Comparison of ENCODE assay signal across 17 cellular contexts in the genomic region with DNA sequence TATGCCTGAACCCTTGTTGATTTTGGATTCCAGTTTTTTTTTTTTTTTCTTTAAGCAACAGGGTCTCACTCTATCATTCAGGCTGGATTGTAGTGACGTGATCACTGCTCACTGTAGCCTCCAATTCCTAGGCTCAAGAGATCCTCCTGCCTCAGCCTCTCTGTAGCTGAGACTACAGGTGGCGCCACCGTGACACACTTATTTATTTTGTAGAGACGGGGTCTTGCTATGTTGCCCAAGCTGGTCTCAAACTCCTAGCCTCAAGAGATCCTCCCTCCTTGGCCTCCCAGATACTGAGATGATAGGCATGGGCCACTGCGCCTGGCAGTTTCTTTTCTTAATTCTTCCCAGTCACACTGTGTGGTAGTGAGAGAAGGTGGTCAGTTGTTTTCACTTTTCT. TPM values are rescaled to one million over a fixed set of nuclear protein-coding genes. Genes with fewer than 3 reads are reported as not detected.
DNase-seq lines count a peak whose midpoint lies in the region; ATAC-seq, FAIRE-seq and TF ChIP-seq lines count a peak whose summit lies in the region.
"Had no signal": no experiment of that assay in that cellular context is flagged by ENCODE, and none has a peak within 500 bp of the region (broad histone marks: within the 10 kb centered on the region; RNA-seq: fewer than 3 reads in every experiment).

No MANE protein-coding gene starts in this region.

- H3K4me2 ChIP-seq in A549 = no peak overlapping the region
- H3K4me2 ChIP-seq in DND-41 (ENCODE audit: insufficient read depth, low read length) = no peak overlapping the region

- TF ChIP-seq EP300 in A549 (IDR thresholded peaks at IDR 0.05) = no peak

- no peak overlapping the region for H3K4me3 ChIP-seq in A549
- H3K4me3 ChIP-seq in DND-41 (ENCODE audit: low read depth in 1 of 2, low read length in 2 of 2) = no peak overlapping the region
- H3K4me3 ChIP-seq in NB4 (ENCODE audit: low read depth, low read length) = no peak overlapping the region
- H3K4me3 ChIP-seq in BE2C (ENCODE audit: low read depth, low read length) = no peak overlapping the region
- H3K4me3 ChIP-seq: SJCRH30 had no signal

- H3K27ac ChIP-seq in A549 (no peak overlapping the region), DND-41 (ENCODE audit: low read length) (no peak overlapping the region)
- H3K27ac ChIP-seq: SJCRH30 had no signal

- H3K9ac ChIP-seq in DND-41 (ENCODE audit: low read depth, low read length) = no peak overlapping the region

- TF ChIP-seq RAD21 in A549 (conservative IDR thresholded peaks at IDR 0.05 in 1 of 2, IDR thresholded peaks at IDR 0.05 in 1 of 2) = 0 out of 5 replicates have a peak, but pooled peaks of 1 of the 2 experiments have one; percentile 18

- POLR2A ChIA-PET in A549 (lab: Yijun Ruan, JAX) = no interaction called here

- H3K9me3 Mint-ChIP-seq in chondrocyte (ENCODE audit: low read depth) = peaks cover 11% of the 10 kb centered on the region

- no peak overlapping the region for H2AFZ ChIP-seq in DND-41 (ENCODE audit: low read depth, low read length)

- peaks cover 3% of the 10 kb centered on the region for H3K36me3 Mint-ChIP-seq in chondrocyte (ENCODE audit: low read depth)
- H3K36me3 Mint-ChIP-seq: CD8-positive, alpha-beta T cell; IgD-negative memory B cell had no signal

- no peaks in the 10 kb centered on the region for H3K4me1 Mint-ChIP-seq in chondrocyte (ENCODE audit: low read depth)

- no peak for ATAC-seq in A549
- ATAC-seq in DND-41 (ENCODE audit: insufficient read depth, low read depth) = no peak
- ATAC-seq in HG02870 (IDR thresholded peaks at IDR 0.05; ENCODE audit: unreplicated experiment) = no peak
- ATAC-seq: CD8-positive, alpha-beta T cell had no signal

- H4K20me1 ChIP-seq in DND-41 (ENCODE audit: insufficient read depth, low read length) = no peaks in the 10 kb centered on the region

- H3K79me2 ChIP-seq in DND-41 (ENCODE audit: insufficient read depth, low read length) = no peaks in the 10 kb centered on the region

- no peaks in the 10 kb centered on the region for H3K4me1 ChIP-seq in A549
- no peaks in the 10 kb centered on the region for H3K4me1 ChIP-seq in DND-41 (ENCODE audit: insufficient read depth, low read length)
- H3K4me1 ChIP-seq in BE2C = no peaks in the 10 kb centered on the region
- H3K4me1 ChIP-seq: SJCRH30 had no signal

- CTCF ChIA-PET in A549 (lab: Yijun Ruan, JAX) = interaction anchor here (0.6 to 1.5 kb wide), 5 partner anchors 8 to 104 kb away, joined by 3 to 7 read pairs (median 4); no protein-coding TSS in a partner anchor

- H3K36me3 ChIP-seq in DND-41 (ENCODE audit: insufficient read depth, low read length) (no peaks in the 10 kb centered on the region), BE2C (no peaks in the 10 kb centered on the region)
- H3K36me3 ChIP-seq: SJCRH30 had no signal

- H3K27me3 ChIP-seq in DND-41 (ENCODE audit: insufficient read depth, low read length, poor library complexity) = no peaks in the 10 kb centered on the region
- no peaks in the 10 kb centered on the region for H3K27me3 ChIP-seq in BE2C
- H3K27me3 ChIP-seq: SJCRH30 had no signal

- TF ChIP-seq CTCF in A549 (IDR thresholded peaks at IDR 0.05) = 0 out of 3 replicates have a peak, but pooled peaks have one; percentile 10
- peak; percentile 34 for TF ChIP-seq CTCF in DND-41 (IDR thresholded peaks at IDR 0.05; ENCODE audit: borderline replicate concordance, extremely low read depth, low read length, poor library complexity, severe bottlenecking)
- peak; percentile 9 for TF ChIP-seq CTCF in NB4 (IDR thresholded peaks at IDR 0.05; ENCODE audit: low read depth, low read length)
- peak; percentile 25 for TF ChIP-seq CTCF in chondrocyte (IDR thresholded peaks at IDR 0.05)
- TF ChIP-seq CTCF in BE2C (IDR thresholded peaks at IDR 0.05; ENCODE audit: low read depth, low read length) = no peak

- DNase-seq in A549 (ENCODE audit: low read depth in 1 of 2, low spot score in 1 of 2) (no peak), DND-41 (no peak), NB4 (ENCODE audit: low read depth) (no peak), chondrocyte (ENCODE audit: low spot score) (no peak), BE2C (no peak)
- DNase-seq in activated T-cell treated with anti-CD3 and anti-CD28 coated beads, Interleukin-2, amount 50 U/mL, for 1 hour = no peak
- DNase-seq: CD8-positive, alpha-beta T cell; DMS79 treated with DMSO at 0.1 percent for 48 hours; H7; NCI-H1417; NCI-H187 treated with DMSO at 0.1 percent for 48 hours; NCI-H2171; NCI-H446; NCI-H69; SJCRH30 had no signal

- no peak for TF ChIP-seq POLR2A in A549 (IDR thresholded peaks at IDR 0.05; ENCODE audit: low read length)
- no peak for TF ChIP-seq POLR2A in NB4 (IDR thresholded peaks at IDR 0.05; ENCODE audit: extremely low read depth, insufficient read length)

- H3K9me3 ChIP-seq in A549 (no peaks in the 10 kb centered on the region), DND-41 (ENCODE audit: insufficient read depth, low read length, severe bottlenecking) (peaks cover 4% of the 10 kb centered on the region), BE2C (no peaks in the 10 kb centered on the region)

- no peak for FAIRE-seq in A549 (lab: Jason Lieb, UNC)

- no peak overlapping the region for H3K4me3 Mint-ChIP-seq in chondrocyte (ENCODE audit: unreplicated experiment)
- H3K4me3 Mint-ChIP-seq: CD8-positive, alpha-beta T cell; IgD-negative memory B cell had no signal

- 93% methylated on average over 5 of the region's 5 CpGs for WGBS in A549 (ENCODE audit: missing lambda C conversion rate)

- H3K27me3 Mint-ChIP-seq in chondrocyte (ENCODE audit: low read depth) = no peaks in the 10 kb centered on the region

- H3K27ac Mint-ChIP-seq in chondrocyte (ENCODE audit: unreplicated experiment) = no peak overlapping the region
- H3K27ac Mint-ChIP-seq: CD8-positive, alpha-beta T cell; IgD-negative memory B cell had no signal

TF ChIP-seq in A549, 52 proteins besides CTCF, POLR2A, EP300 and RAD21:
- TF ChIP-seq RCOR1 (IDR thresholded peaks at IDR 0.05; ENCODE audit: low read depth, low read length) = no peak
- no peak for TF ChIP-seq JUN (IDR thresholded peaks at IDR 0.05)
- TF ChIP-seq NFE2L2 (conservative IDR thresholded peaks at IDR 0.05; ENCODE audit: low read length) = no peak
- TF ChIP-seq ZFP36 (IDR thresholded peaks at IDR 0.05; ENCODE audit: borderline replicate concordance, partially characterized antibody) = no peak
- TF ChIP-seq HOXB5 (CRISPR knock-in tag; IDR thresholded peaks at IDR 0.05) = no peak
- TF ChIP-seq EHMT2 (IDR thresholded peaks at IDR 0.05; ENCODE audit: low read depth) = no peak
- no peak for TF ChIP-seq SREBF2 (IDR thresholded peaks at IDR 0.05)

RNA-seq across cellular contexts. Expression of gene ACADS, which starts 25.2 kb away (rescaled TPM):
- 7.0 and 7.9 TPM in 2 replicates for polyA plus RNA-seq in A549 (2011; rRNA removed)
- 9.7 and 14.0 TPM in 2 replicates for polyA plus RNA-seq in A549 (2012; cell fraction: cytosol; rRNA removed)
- 30.0 and 33.1 TPM in 2 replicates for polyA plus RNA-seq in A549 (2012; cell fraction: nucleus; rRNA removed)
- polyA plus RNA-seq in A549 (2017; fragmentation: RNase III; extraction: RNeasy Plus Mini Kit Qiagen cat#74134 plus additional on column Dnase treatment) = 8.4 to 9.3 TPM (median 9.1 TPM) in 3 replicates
- polyA minus RNA-seq in A549 (2011; rRNA and poly(A)+ RNA removed) = 4.3 and 7.4 TPM in 2 replicates
- 6.8 to 7.2 TPM (median 7.0 TPM) in 3 replicates for total RNA-seq in chondrocyte
- polyA plus RNA-seq in BE2C (2012; ENCODE audit: insufficient read depth, insufficient read length, low read depth) = 5.9 TPM

RNA-seq across cellular contexts. Expression of gene UNC119B, which starts 40.5 kb away (rescaled TPM):
- polyA plus RNA-seq in A549 (2011; rRNA removed) = 37.5 and 41.5 TPM in 2 replicates
- polyA plus RNA-seq in A549 (2012; cell fraction: cytosol; rRNA removed) = 17.3 and 21.5 TPM in 2 replicates
- 17.9 and 18.8 TPM in 2 replicates for polyA plus RNA-seq in A549 (2012; cell fraction: nucleus; rRNA removed)
- polyA plus RNA-seq in A549 (2017; fragmentation: RNase III; extraction: RNeasy Plus Mini Kit Qiagen cat#74134 plus additional on column Dnase treatment) = 22.1 to 27.0 TPM (median 25.8 TPM) in 3 replicates
- polyA minus RNA-seq in A549 (2011; rRNA and poly(A)+ RNA removed) = 24.8 and 28.9 TPM in 2 replicates
- total RNA-seq in chondrocyte = 21.9 to 22.7 TPM (median 22.3 TPM) in 3 replicates
- 42.3 TPM for polyA plus RNA-seq in BE2C (2012; ENCODE audit: insufficient read depth, insufficient read length, low read depth)
